11 cellular contexts compared by ENCODE assay signal in the genomic region with DNA sequence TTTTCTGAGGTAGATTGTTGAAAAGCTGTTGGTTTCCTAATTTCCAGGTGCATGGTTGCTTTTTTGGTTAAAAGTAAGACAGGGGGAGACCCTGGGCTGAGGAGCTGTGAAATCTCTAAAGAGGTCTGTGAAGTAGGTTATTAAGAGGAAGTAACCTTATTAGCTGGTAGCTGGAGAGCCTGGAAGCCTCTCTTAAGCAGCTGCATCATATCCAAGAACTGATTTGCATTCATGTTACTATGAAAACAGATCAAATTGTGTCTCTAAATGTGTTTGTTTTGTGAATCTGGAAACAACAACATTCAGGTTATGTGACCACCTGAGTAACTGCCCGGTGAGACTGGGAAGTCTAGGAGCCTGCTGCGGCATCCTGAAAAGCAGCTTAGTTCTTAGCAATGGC. TPM values are rescaled to one million over a fixed set of nuclear protein-coding genes. Genes with fewer than 3 reads are reported as not detected.
DNase-seq lines count a peak whose midpoint lies in the region; ATAC-seq, FAIRE-seq and TF ChIP-seq lines count a peak whose summit lies in the region.
"Had no signal": no experiment of that assay in that cellular context is flagged by ENCODE, and none has a peak within 500 bp of the region (broad histone marks: within the 10 kb centered on the region; RNA-seq: fewer than 3 reads in every experiment).

No MANE protein-coding gene starts in this region.

- no TSS peak for BruUV-seq in endothelial cell of umbilical vein (replicated peaks; lab: Mats Ljungman, UMichigan)

- H3K4me2 ChIP-seq in endothelial cell of umbilical vein (ENCODE audit: insufficient read depth, low read length) = no peak overlapping the region

- no peak for DNase-seq in endothelial cell of umbilical vein (ENCODE audit: low read depth, low spot score)
- DNase-seq in HCEC 1CT = no peak
- no peak for DNase-seq in activated T-cell treated with anti-CD3 and anti-CD28 coated beads for 4 hours
- no peak for DNase-seq in HuH-7 (ENCODE audit: low spot score)
- no peak for DNase-seq in activated CD8-positive, alpha-beta memory T cell treated with anti-CD3 and anti-CD28 coated beads for 24 hours
- DNase-seq: activated CD8-positive, alpha-beta memory T cell treated with anti-CD3 and anti-CD28 coated beads, Interleukin-2, amount 10 ng/mL, durations not matched to agents 7 days and 5 days; NCI-H1092 treated with DMSO at 0.1 percent for 48 hours had no signal

- peak; percentile 69 for FAIRE-seq in endothelial cell of umbilical vein (lab: Jason Lieb, UNC)

- intact Hi-C loops in endothelial cell of umbilical vein (cut with micrococcal nuclease) = no loop called here

- H3K27ac ChIP-seq in endothelial cell of umbilical vein (ENCODE audit: insufficient read depth, low read depth, low read length) = no peak overlapping the region
- H3K27ac ChIP-seq: vagina had no signal

- H3K79me2 ChIP-seq in endothelial cell of umbilical vein (ENCODE audit: control insufficient read depth, insufficient read depth, low read length) = peaks cover 19% of the 10 kb centered on the region

- H3K27me3 ChIP-seq in endothelial cell of umbilical vein (ENCODE audit: control insufficient read depth in 2 of 2, insufficient read depth in 2 of 2, low read length in 2 of 2) = no peaks in the 10 kb centered on the region
- H3K27me3 ChIP-seq: vagina had no signal

- POLR2A ChIA-PET in endothelial cell of umbilical vein (lab: Charles Lee) = no interaction called here

- H3K4me1 ChIP-seq in endothelial cell of umbilical vein (ENCODE audit: control insufficient read depth, extremely low read depth, insufficient read depth, low read length) = peaks cover 7% of the 10 kb centered on the region

- no peaks in the 10 kb centered on the region for H3K9me3 ChIP-seq in endothelial cell of umbilical vein (replicated peaks; ENCODE audit: control insufficient read depth, insufficient read depth, low read length)
- H3K9me3 ChIP-seq: vagina had no signal

- no peak overlapping the region for H3K4me3 ChIP-seq in endothelial cell of umbilical vein (replicated peaks in 1 of 3; ENCODE audit: insufficient read depth in 1 of 3, low read depth in 1 of 3, low read length in 3 of 3)
- H3K4me3 ChIP-seq: vagina had no signal

- H3K36me3 ChIP-seq in endothelial cell of umbilical vein (ENCODE audit: control insufficient read depth in 2 of 2, extremely low read depth in 1 of 2, insufficient read depth in 2 of 2, low read length in 2 of 2) = no peaks in the 10 kb centered on the region
- H3K36me3 ChIP-seq: vagina had no signal

- dilution Hi-C loops in endothelial cell of umbilical vein (cut with MboI; ENCODE audit: extremely low pct_ligation_motif_present, low sequenced_read_pairs) = no loop called here

- no peak overlapping the region for H3K9ac ChIP-seq in endothelial cell of umbilical vein (replicated peaks; ENCODE audit: extremely low read depth, insufficient read depth, low read length)

- no peak overlapping the region for H2AFZ ChIP-seq in endothelial cell of umbilical vein (ENCODE audit: low read depth, low read length)

- TF ChIP-seq POLR2A in GM18505 (IDR thresholded peaks at IDR 0.05; ENCODE audit: borderline replicate concordance, extremely low read depth, insufficient read depth, insufficient read length) (no peak), endothelial cell of umbilical vein (IDR thresholded peaks at IDR 0.05; ENCODE audit: low read depth, low read length) (no peak)

- TF ChIP-seq CTCF in endothelial cell of umbilical vein (IDR thresholded peaks at IDR 0.05; ENCODE audit: extremely low read depth in 1 of 2, insufficient read depth in 1 of 2, low read depth in 1 of 2, low read length in 2 of 2) = no peak

- H4K20me1 ChIP-seq in endothelial cell of umbilical vein (replicated peaks; ENCODE audit: control insufficient read depth, extremely low read depth, insufficient read depth, low read length) = no peaks in the 10 kb centered on the region

- CTCF ChIA-PET in endothelial cell of umbilical vein (lab: Charles Lee) = interaction anchor here (0.6 to 4.0 kb wide), 8 partner anchors 10 to 103 kb away, joined by 3 to 19 read pairs (median 4); no protein-coding TSS in a partner anchor

- peak; percentile 94 for ATAC-seq in GM18505 (IDR thresholded peaks at IDR 0.05; ENCODE audit: unreplicated experiment)
- ATAC-seq in GM21447 (IDR thresholded peaks at IDR 0.05; ENCODE audit: unreplicated experiment) = peak; percentile 88
- peak; percentile 90 for ATAC-seq in HG03432 (IDR thresholded peaks at IDR 0.05; ENCODE audit: unreplicated experiment)
- ATAC-seq: activated CD8-positive, alpha-beta memory T cell treated with anti-CD3 and anti-CD28 coated beads, Interleukin-2, amount 10 ng/mL, durations not matched to agents 7 days and 5 days had no signal

- H3K9me1 ChIP-seq in endothelial cell of umbilical vein (replicated peaks; ENCODE audit: control insufficient read depth, extremely low read depth, insufficient read depth, low read length) = no peaks in the 10 kb centered on the region

TF ChIP-seq in endothelial cell of umbilical vein, 7 proteins besides CTCF, POLR2A, EP300 and RAD21:
- TF ChIP-seq FOS (IDR thresholded peaks at IDR 0.05; ENCODE audit: borderline replicate concordance, insufficient read depth, low read length) (no peak), GATA2 (IDR thresholded peaks at IDR 0.05; ENCODE audit: insufficient read depth, insufficient read length, low read depth, low read length) (no peak), EZH2 (IDR thresholded peaks at IDR 0.05; ENCODE audit: borderline replicate concordance, low read depth, low read length, severe bottlenecking) (no peak), POLR2AphosphoS5 (IDR thresholded peaks at IDR 0.05; ENCODE audit: insufficient read depth, low read depth, low read length) (no peak), MYC (IDR thresholded peaks at IDR 0.05; ENCODE audit: low read depth, low read length) (no peak), JUN (IDR thresholded peaks at IDR 0.05; ENCODE audit: borderline replicate concordance, insufficient read depth, insufficient read length, low read depth) (no peak)
- TF ChIP-seq, protein P1, sequence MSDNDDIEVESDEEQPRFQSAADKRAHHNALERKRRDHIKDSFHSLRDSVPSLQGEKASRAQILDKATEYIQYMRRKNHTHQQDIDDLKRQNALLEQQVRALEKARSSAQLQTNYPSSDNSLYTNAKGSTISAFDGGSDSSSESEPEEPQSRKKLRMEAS (IDR thresholded peaks at IDR 0.05; ENCODE audit: insufficient read depth, insufficient read length) = no peak

RNA-seq across cellular contexts. Expression of a gene that starts 54.1 kb away (rescaled TPM):
- total RNA-seq in endothelial cell of umbilical vein = 36.7 and 39.1 TPM in 2 replicates
- 20.0 and 20.4 TPM in 2 replicates for polyA plus RNA-seq in endothelial cell of umbilical vein
- polyA plus RNA-seq in endothelial cell of umbilical vein (2011; cell fraction: cytosol; rRNA removed) = 18.9 and 19.1 TPM in 2 replicates
- polyA plus RNA-seq in endothelial cell of umbilical vein (2011; cell fraction: nucleus; rRNA removed) = 28.8 and 32.2 TPM in 2 replicates
- polyA plus RNA-seq in endothelial cell of umbilical vein (2012) = 15.7 and 17.2 TPM in 2 replicates
- polyA minus RNA-seq in endothelial cell of umbilical vein = 36.7 and 37.1 TPM in 2 replicates
- polyA minus RNA-seq in endothelial cell of umbilical vein (2011; cell fraction: cytosol; rRNA and poly(A)+ RNA removed) = 4.8 TPM
- 94.0 and 110 TPM in 2 replicates for polyA minus RNA-seq in endothelial cell of umbilical vein (2011; cell fraction: nucleus; rRNA and poly(A)+ RNA removed)
